ENCODE assay signal across 2 cellular contexts in genomic region chr3:152296382-152296781, GRCh38.
A peak's percentile ranks its signal among the peaks of the same experiment; 100 is the strongest.
TF ChIP-seq lines count a peak whose summit lies in the region.

No MANE protein-coding gene starts in this region.

TF ChIP-seq in SK-N-SH, 30 proteins besides CTCF, POLR2A, EP300 and RAD21 (continued from another document):
- TF ChIP-seq REST (IDR thresholded peaks at IDR 0.05; ENCODE audit: low read depth, low read length), result peak; percentile 79; the same call in 1 of the 2 replicates

TF ChIP-seq in SK-N-SH treated with all-trans-retinoic acid at 6 μM for 48 hours, 23 proteins besides CTCF, POLR2A, EP300 and RAD21 (continued from another document):
- TF ChIP-seq PATZ1 (CRISPR knock-in tag; IDR thresholded peaks at IDR 0.05; ENCODE audit: borderline replicate concordance), result no peak
- TF ChIP-seq TSHZ2 (CRISPR knock-in tag; IDR thresholded peaks at IDR 0.05), result no peak
- TF ChIP-seq ZNF565 (CRISPR knock-in tag; conservative IDR thresholded peaks at IDR 0.05; ENCODE audit: low read depth), result no peak
- no peak for TF ChIP-seq TCF4 (CRISPR knock-in tag; IDR thresholded peaks at IDR 0.05; ENCODE audit: borderline replicate concordance)
